ENCODE assay signal across 9 cellular contexts in the genomic region with DNA sequence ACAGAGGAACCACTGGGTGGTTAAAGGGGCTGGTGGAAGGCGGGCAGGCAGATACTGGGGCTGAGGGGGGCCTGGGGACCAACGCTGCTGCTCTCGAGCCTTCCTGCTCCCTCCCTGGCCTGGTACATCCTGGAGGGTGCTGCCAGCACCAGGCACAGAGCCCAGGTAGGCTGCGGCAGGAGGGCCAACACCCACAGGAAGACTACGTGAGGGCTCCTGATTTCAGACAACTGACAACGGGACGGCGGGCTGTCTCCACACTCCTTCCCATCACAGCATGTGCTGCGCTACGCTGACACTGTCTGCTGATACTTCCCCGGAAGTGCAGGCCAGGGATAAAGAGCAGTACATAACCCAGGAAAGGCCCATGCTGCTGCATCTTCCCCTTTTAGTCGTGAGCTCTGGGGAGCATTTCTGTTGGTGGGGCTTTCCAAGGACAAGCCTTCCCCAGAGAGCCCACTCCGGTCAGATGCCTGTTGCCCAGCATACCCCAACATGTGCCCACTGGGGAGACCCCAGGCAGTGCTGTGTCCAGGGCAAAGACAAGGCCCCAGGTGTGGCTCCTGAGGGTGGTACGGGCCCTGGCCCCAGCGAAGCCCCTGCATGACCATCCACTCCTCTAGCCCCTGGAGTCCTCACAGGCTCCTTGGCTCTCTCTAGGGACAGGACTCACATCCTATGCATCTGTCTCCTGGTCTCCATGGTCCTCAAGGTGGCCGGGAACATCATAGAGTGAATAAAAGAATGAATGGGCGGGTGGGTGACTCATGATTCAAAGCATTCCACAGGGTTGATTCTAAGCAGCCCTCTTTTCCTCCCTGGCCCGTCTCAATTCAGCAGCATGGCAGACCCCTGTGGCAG. TPM values are rescaled to one million over a fixed set of nuclear protein-coding genes. Genes with fewer than 3 reads are reported as not detected.
A peak's percentile ranks its signal among the peaks of the same experiment; 100 is the strongest.
DNase-seq lines count a peak whose midpoint lies in the region; ATAC-seq and TF ChIP-seq lines count a peak whose summit lies in the region.
"Had no signal": no experiment of that assay in that cellular context is flagged by ENCODE, and none has a peak within 500 bp of the region (broad histone marks: within the 10 kb centered on the region; RNA-seq: fewer than 3 reads in every experiment).

No MANE protein-coding gene starts in this region.

- TF ChIP-seq CTCF in MCF 10A (IDR thresholded peaks at IDR 0.05; ENCODE audit: unreplicated experiment) = no peak
- no peak for TF ChIP-seq CTCF in breast epithelium (IDR thresholded peaks at IDR 0.05)
- no peak for TF ChIP-seq CTCF in foreskin fibroblast (IDR thresholded peaks at IDR 0.05; ENCODE audit: low read depth, low read length)
- TF ChIP-seq CTCF in body of pancreas (IDR thresholded peaks at IDR 0.05) = no peak

- no peaks in the 10 kb centered on the region for H3K4me1 Mint-ChIP-seq in MCF 10A (ENCODE audit: insufficient read depth, unreplicated experiment)

- CTCF ChIA-PET in MCF 10A (lab: Yijun Ruan, JAX) = interaction anchor here (0.5 to 1.1 kb wide), 4 partner anchors 13 to 229 kb away, joined by 3 to 6 read pairs (median 3); no protein-coding TSS in a partner anchor

- no peaks in the 10 kb centered on the region for H3K27me3 Mint-ChIP-seq in MCF 10A (ENCODE audit: insufficient read depth, unreplicated experiment)

- no peaks in the 10 kb centered on the region for H3K9me3 Mint-ChIP-seq in MCF 10A (ENCODE audit: unreplicated experiment)

- H3K4me1 ChIP-seq in breast epithelium = no peaks in the 10 kb centered on the region
- peaks cover 21% of the 10 kb centered on the region for H3K4me1 ChIP-seq in body of pancreas

- no peaks in the 10 kb centered on the region for H3K36me3 ChIP-seq in breast epithelium
- H3K36me3 ChIP-seq in body of pancreas (replicated peaks in 1 of 2; ENCODE audit: insufficient read depth in 1 of 2, low read depth in 2 of 2) = peaks cover 0 to 15% of the 10 kb centered on the region in 2 donors

- H3K9me3 ChIP-seq in breast epithelium = no peaks in the 10 kb centered on the region
- H3K9me3 ChIP-seq in body of pancreas = no peaks in the 10 kb centered on the region
- H3K9me3 ChIP-seq: testis had no signal

- peak; percentile 17 for DNase-seq in MCF 10A (ENCODE audit: unreplicated experiment)
- DNase-seq in breast epithelium (ENCODE audit: low spot score in 2 of 2) = no peak
- peak; percentile 30 to 62 for DNase-seq in foreskin fibroblast
- DNase-seq in stimulated activated CD4-positive, alpha-beta T cell treated with anti-CD3 and anti-CD28 coated beads, Interleukin-4, amount 100 ng/mL, for 24 hours = no peak
- no peak for DNase-seq in body of pancreas
- DNase-seq: testis had no signal

- no peak overlapping the region for H3K4me3 ChIP-seq in breast epithelium
- H3K4me3 ChIP-seq in foreskin fibroblast (ENCODE audit: low read depth in 1 of 2, low read length in 2 of 2) = no peak overlapping the region
- no peak overlapping the region for H3K4me3 ChIP-seq in body of pancreas
- H3K4me3 ChIP-seq: testis had no signal

- peaks cover 30% of the 10 kb centered on the region for H3K36me3 Mint-ChIP-seq in MCF 10A (ENCODE audit: insufficient read depth, unreplicated experiment)

- no peaks in the 10 kb centered on the region for H3K27me3 ChIP-seq in breast epithelium
- no peaks in the 10 kb centered on the region for H3K27me3 ChIP-seq in body of pancreas
- H3K27me3 ChIP-seq: testis had no signal

- no peak for TF ChIP-seq POLR2A in breast epithelium (IDR thresholded peaks at IDR 0.05)
- TF ChIP-seq POLR2A in body of pancreas (IDR thresholded peaks at IDR 0.05) = no peak

- intact Hi-C loops in MCF 10A (cut with micrococcal nuclease) = no loop called here
- intact Hi-C loops in breast epithelium (cut with DNase I; ENCODE audit: low total_unique reads) = no loop called here
- intact Hi-C loops in body of pancreas (cut with DNase I) = no loop called here

- 93% methylated on average over 13 to 16 of the region's 18 CpGs for WGBS in body of pancreas, 2 donors

- H3K27ac Mint-ChIP-seq in MCF 10A (ENCODE audit: low read depth, unreplicated experiment) = no peak overlapping the region

- H3K4me3 Mint-ChIP-seq in MCF 10A (ENCODE audit: unreplicated experiment) = no peak overlapping the region

- POLR2A ChIA-PET in MCF 10A (lab: Yijun Ruan, JAX) = interaction anchor here (0.6 kb wide), 1 partner anchor 921 kb away, joined by 4 read pairs; a partner anchor contains a TSS

- BruUV-seq in MCF 10A (replicated peaks; lab: Mats Ljungman, UMichigan) = no TSS peak

- H3K27ac ChIP-seq in breast epithelium = no peak overlapping the region
- peak overlapping the region; percentile 99 for H3K27ac ChIP-seq in temporal lobe (ENCODE audit: low read depth, low read length)
- H3K27ac ChIP-seq in body of pancreas = no peak overlapping the region
- H3K27ac ChIP-seq: testis had no signal

- ATAC-seq in SK-N-SH treated with all-trans-retinoic acid at 6 μM for 48 hours = peak; percentile 82
- ATAC-seq in HG02884 (IDR thresholded peaks at IDR 0.05; ENCODE audit: unreplicated experiment) = no peak
- no peak for ATAC-seq in body of pancreas

TF ChIP-seq in SK-N-SH treated with all-trans-retinoic acid at 6 μM for 48 hours, 23 proteins besides CTCF, POLR2A, EP300 and RAD21:
- TF ChIP-seq ESRRG (CRISPR knock-in tag; IDR thresholded peaks at IDR 0.05) (no peak), GLIS3 (CRISPR knock-in tag; IDR thresholded peaks at IDR 0.05) (no peak), BACH2 (CRISPR knock-in tag; IDR thresholded peaks at IDR 0.05; ENCODE audit: borderline replicate concordance) (no peak), TOX (CRISPR knock-in tag; IDR thresholded peaks at IDR 0.05; ENCODE audit: borderline replicate concordance) (no peak), ZC3H10 (CRISPR knock-in tag; IDR thresholded peaks at IDR 0.05) (no peak), RARB (CRISPR knock-in tag; IDR thresholded peaks at IDR 0.05) (no peak), TCF4 (CRISPR knock-in tag; IDR thresholded peaks at IDR 0.05; ENCODE audit: borderline replicate concordance) (no peak), PPARA (CRISPR knock-in tag; IDR thresholded peaks at IDR 0.05; ENCODE audit: borderline replicate concordance) (no peak), OSR1 (CRISPR knock-in tag; IDR thresholded peaks at IDR 0.05) (no peak), ARNTL (CRISPR knock-in tag; IDR thresholded peaks at IDR 0.05; ENCODE audit: borderline replicate concordance, low read depth) (no peak), ZFP30 (CRISPR knock-in tag; IDR thresholded peaks at IDR 0.05) (no peak), ISL1 (CRISPR knock-in tag; IDR thresholded peaks at IDR 0.05) (no peak), ZNF70 (CRISPR knock-in tag; IDR thresholded peaks at IDR 0.05) (no peak), ZNF8 (CRISPR knock-in tag; IDR thresholded peaks at IDR 0.05) (no peak)
- TF ChIP-seq, protein P1, sequence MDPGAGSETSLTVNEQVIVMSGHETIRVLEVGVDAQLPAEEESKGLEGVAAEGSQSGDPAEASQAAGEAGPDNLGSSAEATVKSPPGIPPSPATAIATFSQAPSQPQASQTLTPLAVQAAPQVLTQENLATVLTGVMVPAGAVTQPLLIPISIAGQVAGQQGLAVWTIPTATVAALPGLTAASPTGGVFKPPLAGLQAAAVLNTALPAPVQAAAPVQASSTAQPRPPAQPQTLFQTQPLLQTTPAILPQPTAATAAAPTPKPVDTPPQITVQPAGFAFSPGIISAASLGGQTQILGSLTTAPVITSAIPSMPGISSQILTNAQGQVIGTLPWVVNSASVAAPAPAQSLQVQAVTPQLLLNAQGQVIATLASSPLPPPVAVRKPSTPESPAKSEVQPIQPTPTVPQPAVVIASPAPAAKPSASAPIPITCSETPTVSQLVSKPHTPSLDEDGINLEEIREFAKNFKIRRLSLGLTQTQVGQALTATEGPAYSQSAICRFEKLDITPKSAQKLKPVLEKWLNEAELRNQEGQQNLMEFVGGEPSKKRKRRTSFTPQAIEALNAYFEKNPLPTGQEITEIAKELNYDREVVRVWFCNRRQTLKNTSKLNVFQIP (CRISPR knock-in tag; IDR thresholded peaks at IDR 0.05; ENCODE audit: borderline replicate concordance, low read depth) = no peak
- TF ChIP-seq, protein P2, sequence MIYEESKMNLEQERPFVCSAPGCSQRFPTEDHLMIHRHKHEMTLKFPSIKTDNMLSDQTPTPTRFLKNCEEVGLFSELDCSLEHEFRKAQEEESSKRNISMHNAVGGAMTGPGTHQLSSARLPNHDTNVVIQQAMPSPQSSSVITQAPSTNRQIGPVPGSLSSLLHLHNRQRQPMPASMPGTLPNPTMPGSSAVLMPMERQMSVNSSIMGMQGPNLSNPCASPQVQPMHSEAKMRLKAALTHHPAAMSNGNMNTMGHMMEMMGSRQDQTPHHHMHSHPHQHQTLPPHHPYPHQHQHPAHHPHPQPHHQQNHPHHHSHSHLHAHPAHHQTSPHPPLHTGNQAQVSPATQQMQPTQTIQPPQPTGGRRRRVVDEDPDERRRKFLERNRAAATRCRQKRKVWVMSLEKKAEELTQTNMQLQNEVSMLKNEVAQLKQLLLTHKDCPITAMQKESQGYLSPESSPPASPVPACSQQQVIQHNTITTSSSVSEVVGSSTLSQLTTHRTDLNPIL (CRISPR knock-in tag; IDR thresholded peaks at IDR 0.05; ENCODE audit: low read depth) = no peak

RNA-seq across cellular contexts. Expression of a gene that starts 38.0 kb away (rescaled TPM):
- total RNA-seq in MCF 10A (2022) (0.35 TPM in 1 of 2 replicates, not detected in the other), breast epithelium (1 to 10 TPM in 1 of 3 donors, under 1 TPM in 1, not detected in 1; 0.98 to 1.3 TPM), temporal lobe (30.2 TPM), body of pancreas (10 to 100 TPM; 69.5 to 80.1 TPM)

Comparison
In these comparisons a context has a peak if more than half of its experiments do, and no peak if none do; other contexts are left out.
1. DNase-seq: peak in MCF 10A (single experiment) and foreskin fibroblast (2 of 2); none in breast epithelium (0 of 2), stimulated activated CD4-positive, alpha-beta T cell treated with anti-CD3 and anti-CD28 coated beads, Interleukin-4, amount 100 ng/mL, for 24 hours (single experiment) and body of pancreas (0 of 4).
2. RNA of a gene that starts 38.0 kb away (total RNA-seq): 69.5 to 80.1 TPM in body of pancreas and 30.2 TPM in temporal lobe (single experiment); 0.98 to 1.3 TPM in breast epithelium and 0.35 TPM in MCF 10A; every median in the first group is over 10 times any median in the second.